ENCODE assay signal across 8 cellular contexts in genomic region chr19:41397086-41398041, GRCh38. TPM values are rescaled to one million over a fixed set of nuclear protein-coding genes. Genes with fewer than 3 reads are reported as not detected.
DNase-seq lines count a peak whose midpoint lies in the region; ATAC-seq and TF ChIP-seq lines count a peak whose summit lies in the region.

TSS of gene BCKDHA (plus strand) at chr19:41397818. CDS start at chr19:41397828, 10 bp downstream.
TSS of gene EXOSC5 (minus strand) at chr19:41397359. CDS start at chr19:41397328, 31 bp downstream.

- peaks cover 7% of the 10 kb centered on the region for H3K36me3 Mint-ChIP-seq in activated naive CD8-positive, alpha-beta T cell treated with anti-CD3 and anti-CD28 coated beads, Interleukin-2, amount 50 U/mL, for 24 hours (ENCODE audit: low read depth)

- no peaks in the 10 kb centered on the region for H3K27me3 ChIP-seq in ovary
- no peaks in the 10 kb centered on the region for H3K27me3 ChIP-seq in thyroid gland

- H3K27ac ChIP-seq in ovary (peak within 1 kb of the TSS; percentile 1 to 84), thyroid gland (peak within 1 kb of the TSS; percentile 82 to 90 (median 88))

- 0% methylated on average over 50 of the region's 50 CpGs for WGBS in ovary, 3 donors
- WGBS in thyroid gland, 2 donors, result 0 to 1% methylated on average over 30 to 44 of the region's 50 CpGs

- H3K4me3 Mint-ChIP-seq in activated naive CD8-positive, alpha-beta T cell treated with anti-CD3 and anti-CD28 coated beads, Interleukin-2, amount 50 U/mL, for 24 hours, result peak within 1 kb of the TSS; percentile 96

- no peak for TF ChIP-seq CTCF in GM12865 (IDR thresholded peaks at IDR 0.05; ENCODE audit: insufficient read depth, low read depth, low read length, missing control alignments)
- TF ChIP-seq CTCF in ovary (IDR thresholded peaks at IDR 0.05), result no peak
- peak in 1 of 6 experiments; percentile 8 for TF ChIP-seq CTCF in thyroid gland (IDR thresholded peaks at IDR 0.05)

- peaks cover 5% of the 10 kb centered on the region for H3K4me1 ChIP-seq in ovary (ENCODE audit: insufficient read depth)
- H3K4me1 ChIP-seq in thyroid gland, result peaks cover 16 to 18% of the 10 kb centered on the region in 2 donors

- peak within 1 kb of the TSS; percentile 100 for H3K27ac Mint-ChIP-seq in activated naive CD8-positive, alpha-beta T cell treated with anti-CD3 and anti-CD28 coated beads, Interleukin-2, amount 50 U/mL, for 24 hours

- H3K36me3 ChIP-seq in ovary (no peaks in the 10 kb centered on the region), thyroid gland (no peaks in the 10 kb centered on the region)

- H3K9me3 ChIP-seq in ovary (no peaks in the 10 kb centered on the region), thyroid gland (no peaks in the 10 kb centered on the region)

- ATAC-seq in HG02763 (IDR thresholded peaks at IDR 0.05; ENCODE audit: unreplicated experiment), result peak; percentile 95
- peak; percentile 98 for ATAC-seq in activated naive CD8-positive, alpha-beta T cell treated with anti-CD3 and anti-CD28 coated beads, Interleukin-2, amount 50 U/mL, for 24 hours
- peak; percentile 98 for ATAC-seq in Right ventricle myocardium inferior

- DNase-seq in GM12865 (ENCODE audit: low read depth) (peak; percentile 100), NCI-H1417 treated with DMSO at 0.1 percent for 48 hours (lab: John Stamatoyannopoulos, UW) (peak; percentile 91), SW480 (ENCODE audit: low spot score) (peak; percentile 100), Right ventricle myocardium inferior (ENCODE audit: missing footprints) (peak; percentile 99), ovary (peak; percentile 99 to 100 (median 99)), thyroid gland (peak; percentile 100)
- peak; percentile 98 for DNase-seq in activated naive CD8-positive, alpha-beta T cell treated with anti-CD3 and anti-CD28 coated beads, Interleukin-2, amount 50 U/mL, for 24 hours

- H3K4me3 ChIP-seq in GM12865 (ENCODE audit: low read depth, low read length) (peak within 1 kb of the TSS; percentile 96), ovary (peak within 1 kb of the TSS; percentile 98), thyroid gland (replicated peaks in 1 of 3) (peak within 1 kb of the TSS; percentile 49 to 88 (median 64))

- H3K9me3 Mint-ChIP-seq in activated naive CD8-positive, alpha-beta T cell treated with anti-CD3 and anti-CD28 coated beads, Interleukin-2, amount 50 U/mL, for 24 hours, result no peaks in the 10 kb centered on the region

- TF ChIP-seq EP300 in ovary (IDR thresholded peaks at IDR 0.05), result peak; percentile 30

- H3K4me1 Mint-ChIP-seq in activated naive CD8-positive, alpha-beta T cell treated with anti-CD3 and anti-CD28 coated beads, Interleukin-2, amount 50 U/mL, for 24 hours, result peaks cover 43% of the 10 kb centered on the region

- peak; percentile 48 for TF ChIP-seq POLR2A in ovary (IDR thresholded peaks at IDR 0.05)
- TF ChIP-seq POLR2A in thyroid gland (IDR thresholded peaks at IDR 0.05), result peak in 1 of 2 donors; percentile 48

- peaks cover 2% of the 10 kb centered on the region for H3K27me3 Mint-ChIP-seq in activated naive CD8-positive, alpha-beta T cell treated with anti-CD3 and anti-CD28 coated beads, Interleukin-2, amount 50 U/mL, for 24 hours

- intact Hi-C loops in Right ventricle myocardium inferior (cut with DNase I) (loop anchor here (1.0 to 2.0 kb wide), 2 partner anchors 33 to 41 kb away; partner anchors contain the start of genes B9D2 and DMAC2), ovary (cut with DNase I) (no loop called here), thyroid gland (cut with DNase I) (no loop called here)

RNA-seq across cellular contexts. Expression of gene BCKDHA, which starts in this region (rescaled TPM):
- 44.9 TPM for total RNA-seq in Right ventricle myocardium inferior
- 10 to 100 TPM; 14.3 to 31.6 (median 19.0) TPM for total RNA-seq in ovary
- polyA plus RNA-seq in ovary, result 10 to 100 TPM in 1 of 2 donors, 1 to 10 TPM in 1; 3.8 to 43.8 TPM
- total RNA-seq in thyroid gland, result 10 to 100 TPM; 57.4 to 90.9 (median 85.6) TPM

RNA-seq across cellular contexts. Expression of gene EXOSC5, which starts in this region (rescaled TPM):
- total RNA-seq in Right ventricle myocardium inferior, result 17.1 TPM
- 10 to 100 TPM in 4 of 7 donors, 1 to 10 TPM in 3; 6.6 to 25.0 (median 13.8) TPM for total RNA-seq in ovary
- polyA plus RNA-seq in ovary, result 10 to 100 TPM in 1 of 2 donors, 1 to 10 TPM in 1; 1.5 to 24.6 TPM
- 10 to 100 TPM; 11.8 to 20.7 (median 14.2) TPM for total RNA-seq in thyroid gland

Comparison
In these comparisons a context has a peak if more than half of its experiments do, and no peak if none do; other contexts are left out.
1. Peak in every context shown above with its lines: DNase-seq, ATAC-seq, H3K4me3 ChIP-seq and H3K27ac ChIP-seq.